Comparison of ENCODE assay signal across 1 cellular context in the genomic region with DNA sequence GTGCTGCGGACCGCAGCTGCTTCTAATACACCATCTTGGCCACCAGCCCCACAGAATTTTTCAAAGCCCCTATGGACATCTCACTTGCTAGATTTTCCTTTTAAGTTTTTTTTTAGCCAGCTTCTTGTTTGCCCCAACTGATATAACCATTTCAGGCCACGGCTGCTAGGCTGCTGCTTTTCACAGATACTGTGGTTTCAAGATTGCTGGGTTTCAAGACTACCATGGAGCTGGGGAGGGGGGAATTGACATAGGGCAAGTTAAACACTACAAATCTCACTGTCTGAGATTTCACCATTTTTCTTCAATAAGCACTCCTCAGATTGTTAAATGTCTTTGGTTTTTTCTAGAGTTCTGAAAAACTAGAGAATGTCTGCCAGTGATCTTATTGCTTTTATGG.
TF ChIP-seq lines count a peak whose summit lies in the region.

No MANE protein-coding gene starts in this region.

TF ChIP-seq in HepG2, 621 proteins besides CTCF, POLR2A, EP300 and RAD21:
- TF ChIP-seq ZNF331 (CRISPR knock-in tag; IDR thresholded peaks at IDR 0.05) (no peak), MIER3 (CRISPR knock-in tag; IDR thresholded peaks at IDR 0.05; ENCODE audit: borderline replicate concordance) (no peak), ARID2 (CRISPR knock-in tag; IDR thresholded peaks at IDR 0.05; ENCODE audit: borderline replicate concordance) (no peak), ONECUT2 (CRISPR knock-in tag; IDR thresholded peaks at IDR 0.05) (no peak), KDM3A (CRISPR knock-in tag; IDR thresholded peaks at IDR 0.05; ENCODE audit: low read depth) (no peak), ZNF441 (CRISPR knock-in tag; IDR thresholded peaks at IDR 0.05; ENCODE audit: borderline replicate concordance) (no peak)
- TF ChIP-seq, protein P1, sequence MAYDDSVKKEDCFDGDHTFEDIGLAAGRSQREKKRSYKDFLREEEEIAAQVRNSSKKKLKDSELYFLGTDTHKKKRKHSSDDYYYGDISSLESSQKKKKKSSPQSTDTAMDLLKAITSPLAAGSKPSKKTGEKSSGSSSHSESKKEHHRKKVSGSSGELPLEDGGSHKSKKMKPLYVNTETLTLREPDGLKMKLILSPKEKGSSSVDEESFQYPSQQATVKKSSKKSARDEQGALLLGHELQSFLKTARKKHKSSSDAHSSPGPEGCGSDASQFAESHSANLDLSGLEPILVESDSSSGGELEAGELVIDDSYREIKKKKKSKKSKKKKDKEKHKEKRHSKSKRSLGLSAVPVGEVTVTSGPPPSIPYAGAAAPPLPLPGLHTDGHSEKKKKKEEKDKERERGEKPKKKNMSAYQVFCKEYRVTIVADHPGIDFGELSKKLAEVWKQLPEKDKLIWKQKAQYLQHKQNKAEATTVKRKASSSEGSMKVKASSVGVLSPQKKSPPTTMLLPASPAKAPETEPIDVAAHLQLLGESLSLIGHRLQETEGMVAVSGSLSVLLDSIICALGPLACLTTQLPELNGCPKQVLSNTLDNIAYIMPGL (CRISPR knock-in tag; IDR thresholded peaks at IDR 0.05; ENCODE audit: borderline replicate concordance in 1 of 2, low read depth in 1 of 2): no peak
